1 cellular context compared by ENCODE assay signal in genomic region chr15:42548258-42549051, GRCh38.
TF ChIP-seq lines count a peak whose summit lies in the region.

HAUS2 (plus strand) TSS chr15:42548838; CDS start chr15:42548873, 35 bp downstream.
LRRC57 (minus strand) TSS chr15:42548793; CDS start chr15:42548434, 359 bp downstream.

TF ChIP-seq in HepG2, 621 proteins besides CTCF, POLR2A, EP300 and RAD21 (continued from another document and continues in another):
- TF ChIP-seq ZNF639 (CRISPR knock-in tag; conservative IDR thresholded peaks at IDR 0.05) (no peak), ZNF280B (CRISPR knock-in tag; IDR thresholded peaks at IDR 0.05; ENCODE audit: borderline replicate concordance) (no peak; the same call in none of the 2 replicates), ZNF20 (CRISPR knock-in tag; IDR thresholded peaks at IDR 0.05) (no peak), MYNN (CRISPR knock-in tag; IDR thresholded peaks at IDR 0.05; ENCODE audit: low read depth) (peak; percentile 57; the same call in 1 of the 2 replicates), MXD4 (CRISPR knock-in tag; IDR thresholded peaks at IDR 0.05) (peak; percentile 74), PTBP1 (IDR thresholded peaks at IDR 0.05; ENCODE audit: low read depth, low read length, poor library complexity, severe bottlenecking) (peak; percentile 67), SP1 (IDR thresholded peaks at IDR 0.05) (no peak), SP1 (CRISPR knock-in tag; IDR thresholded peaks at IDR 0.05) (peak; percentile 93), ZNF839 (CRISPR knock-in tag; IDR thresholded peaks at IDR 0.05; ENCODE audit: borderline replicate concordance) (no peak), ZNF263 (CRISPR knock-in tag; IDR thresholded peaks at IDR 0.05) (peak; percentile 45; the same call in 1 of the 2 replicates), ZBTB1 (CRISPR knock-in tag; IDR thresholded peaks at IDR 0.05; ENCODE audit: borderline replicate concordance) (no peak), ZBTB10 (CRISPR knock-in tag; IDR thresholded peaks at IDR 0.05; ENCODE audit: borderline replicate concordance) (peak; percentile 51; the same call in 1 of the 2 replicates), ZBTB44 (CRISPR knock-in tag; IDR thresholded peaks at IDR 0.05) (peak; percentile 87; the same call in 1 of the 2 replicates), NFKBIZ (CRISPR knock-in tag; IDR thresholded peaks at IDR 0.05) (no peak), SMARCE1 (IDR thresholded peaks at IDR 0.05; ENCODE audit: borderline replicate concordance) (no peak), BRCA1 (CRISPR knock-in tag; IDR thresholded peaks at IDR 0.05) (peak; percentile 27; the same call in 1 of the 2 replicates), GABPA (IDR thresholded peaks at IDR 0.05; ENCODE audit: low read depth, low read length) (no peak), GABPA (CRISPR knock-in tag; IDR thresholded peaks at IDR 0.05; ENCODE audit: low read depth) (peak; percentile 47; the same call in 1 of the 2 replicates), RELA (CRISPR knock-in tag; IDR thresholded peaks at IDR 0.05) (peak; percentile 65; the same call in 1 of the 2 replicates), PLRG1 (conservative IDR thresholded peaks at IDR 0.05) (no peak), BRF2 (CRISPR knock-in tag; IDR thresholded peaks at IDR 0.05) (no peak), BCLAF1 (IDR thresholded peaks at IDR 0.05) (no peak), PCBP2 (optimal IDR thresholded peaks at IDR 0.05; ENCODE audit: low read depth, low read length, poor library complexity, severe bottlenecking) (no peak), ZNF619 (CRISPR knock-in tag; IDR thresholded peaks at IDR 0.05) (no peak), ZBTB46 (CRISPR knock-in tag; IDR thresholded peaks at IDR 0.05; ENCODE audit: borderline replicate concordance) (no peak), ZNF282 (IDR thresholded peaks at IDR 0.05; ENCODE audit: partially characterized antibody) (no peak), ZNF598 (CRISPR knock-in tag; IDR thresholded peaks at IDR 0.05; ENCODE audit: borderline replicate concordance) (peak; percentile 85; the same call in 1 of the 2 replicates), ZNF10 (CRISPR knock-in tag; IDR thresholded peaks at IDR 0.05; ENCODE audit: borderline replicate concordance, low read depth) (no peak), ISX (CRISPR knock-in tag; conservative IDR thresholded peaks at IDR 0.05) (no peak), ZNF703 (CRISPR knock-in tag; IDR thresholded peaks at IDR 0.05; ENCODE audit: borderline replicate concordance) (peak; percentile 52; the same call in 1 of the 2 replicates), MTA1 (CRISPR knock-in tag; IDR thresholded peaks at IDR 0.05; ENCODE audit: borderline replicate concordance) (no peak), ZNF572 (CRISPR knock-in tag; IDR thresholded peaks at IDR 0.05) (peak; percentile 46; the same call in 1 of the 2 replicates), ZBTB20 (CRISPR knock-in tag; IDR thresholded peaks at IDR 0.05; ENCODE audit: borderline replicate concordance, low read depth) (peak; percentile 86; the same call in 1 of the 2 replicates), PBX2 (CRISPR knock-in tag; IDR thresholded peaks at IDR 0.05) (no peak), POGK (CRISPR knock-in tag; conservative IDR thresholded peaks at IDR 0.05) (peak; percentile 81), RBAK (CRISPR knock-in tag; IDR thresholded peaks at IDR 0.05) (no peak; the same call in 1 of the 2 replicates), SALL2 (CRISPR knock-in tag; IDR thresholded peaks at IDR 0.05) (no peak; the same call in none of the 2 replicates), REST (IDR thresholded peaks at IDR 0.05; ENCODE audit: borderline replicate concordance in 1 of 2, low read depth in 1 of 2, low read length in 2 of 2) (no peak)
